In genomic region chr16:58644108-58644507, GRCh38 we compare ENCODE assay signal across 28 cellular contexts.
"Had no signal": no experiment of that assay in that cellular context is flagged by ENCODE, and none has a peak within 500 bp of the region (broad histone marks: within the 10 kb centered on the region; RNA-seq: fewer than 3 reads in every experiment).

No MANE protein-coding gene starts in this region.

- H3K36me3 Mint-ChIP-seq: naive thymus-derived CD8-positive, alpha-beta T cell; natural killer cell treated with Interleukin-12 subunit alpha and Interleukin-12 subunit beta and Interleukin-15 and Interleukin-18, amount 100 ng/mL, for 72 hours; stimulated activated effector memory CD8-positive, alpha-beta T cell treated with anti-CD3 and anti-CD28 coated beads, Interleukin-12 subunit alpha, Interleukin-12 subunit beta, amount 100 ng/mL, for 72 hours; stimulated activated naive B cell treated with anti-CD40 and anti-IgM and Interleukin-4, amounts not matched to agents 10 μg/mL and 1 μg/mL and 100 μg/mL, for 72 hours had no signal

- H3K27ac ChIP-seq: neutrophil, parathyroid adenoma, psoas muscle, spleen, stomach, thoracic aorta, thyroid gland, tibial nerve, upper lobe of left lung, vagina had no signal

- H3K4me2 ChIP-seq: smooth muscle cell had no signal

- FAIRE-seq: urothelium cell line had no signal

- H3K9ac ChIP-seq: parathyroid adenoma had no signal

- H3K79me2 ChIP-seq: parathyroid adenoma had no signal

- H3K4me3 ChIP-seq: psoas muscle, skin epidermis, smooth muscle cell, spleen, stomach, thoracic aorta, thyroid gland, tibial nerve, upper lobe of left lung, vagina had no signal

- H3K4me3 Mint-ChIP-seq: naive thymus-derived CD8-positive, alpha-beta T cell; natural killer cell treated with Interleukin-12 subunit alpha and Interleukin-12 subunit beta and Interleukin-15 and Interleukin-18, amount 100 ng/mL, for 72 hours; nephron progenitor cell; neural crest cell; stimulated activated effector memory CD8-positive, alpha-beta T cell treated with anti-CD3 and anti-CD28 coated beads, Interleukin-12 subunit alpha, Interleukin-12 subunit beta, amount 100 ng/mL, for 72 hours; stimulated activated naive B cell treated with anti-CD40 and anti-IgM and Interleukin-4, amounts not matched to agents 10 μg/mL and 1 μg/mL and 100 μg/mL, for 72 hours; stimulated activated naive CD8-positive, alpha-beta T cell treated with anti-CD3 and anti-CD28 coated beads, Interleukin-15, Interleukin-2, amounts not matched to agents 100 ng/mL and 50 ng/mL, for 24 hours had no signal

- ATAC-seq: naive thymus-derived CD8-positive, alpha-beta T cell; natural killer cell treated with Interleukin-12 subunit alpha and Interleukin-12 subunit beta and Interleukin-15 and Interleukin-18, amount 100 ng/mL, for 72 hours; psoas muscle; right cardiac atrium; sciatic nerve; stimulated activated effector memory CD8-positive, alpha-beta T cell treated with anti-CD3 and anti-CD28 coated beads, Interleukin-12 subunit alpha, Interleukin-12 subunit beta, amount 100 ng/mL, for 72 hours; stimulated activated naive B cell treated with anti-CD40 and anti-IgM and Interleukin-4, amounts not matched to agents 10 μg/mL and 1 μg/mL and 100 μg/mL, for 72 hours had no signal

- H3K27me3 Mint-ChIP-seq: progenitor cell of endocrine pancreas; stimulated activated naive CD8-positive, alpha-beta T cell treated with anti-CD3 and anti-CD28 coated beads, Interleukin-15, Interleukin-2, amounts not matched to agents 100 ng/mL and 50 ng/mL, for 24 hours had no signal

- H3K9me3 Mint-ChIP-seq: naive thymus-derived CD8-positive, alpha-beta T cell; natural killer cell treated with Interleukin-12 subunit alpha and Interleukin-12 subunit beta and Interleukin-15 and Interleukin-18, amount 100 ng/mL, for 72 hours; nephron progenitor cell; neural crest cell; stimulated activated effector memory CD8-positive, alpha-beta T cell treated with anti-CD3 and anti-CD28 coated beads, Interleukin-12 subunit alpha, Interleukin-12 subunit beta, amount 100 ng/mL, for 72 hours; stimulated activated naive B cell treated with anti-CD40 and anti-IgM and Interleukin-4, amounts not matched to agents 10 μg/mL and 1 μg/mL and 100 μg/mL, for 72 hours; stimulated activated naive CD8-positive, alpha-beta T cell treated with anti-CD3 and anti-CD28 coated beads, Interleukin-15, Interleukin-2, amounts not matched to agents 100 ng/mL and 50 ng/mL, for 24 hours had no signal

- DNase-seq: naive thymus-derived CD8-positive, alpha-beta T cell; nephron progenitor cell; nucleus accumbens; psoas muscle; right cardiac atrium; spleen; stimulated activated CD4-positive, alpha-beta T cell treated with anti-CD3 and anti-CD28 coated beads, Interleukin-12 subunit alpha, Interleukin-12 subunit beta, amount 100 ng/mL, for 4 hours; stimulated activated CD4-positive, alpha-beta T cell treated with anti-CD3 and anti-CD28 coated beads, Interleukin-1b, Interleukin-23, amount 100 ng/mL, for 48 hours; stimulated activated CD4-positive, alpha-beta T cell treated with anti-CD3 and anti-CD28 coated beads, Interleukin-4, amount 100 ng/mL, for 24 hours; stimulated activated naive B cell treated with anti-CD40 and anti-IgM and Interleukin-4, amounts not matched to agents 10 μg/mL and 1 μg/mL and 100 μg/mL, for 72 hours; stimulated activated naive CD4-positive, alpha-beta T cell treated with Interleukin-2 at 50 U/mL for 16 hours; stomach; thyroid gland; upper lobe of left lung had no signal

- H3K27ac Mint-ChIP-seq: naive thymus-derived CD8-positive, alpha-beta T cell; natural killer cell treated with Interleukin-12 subunit alpha and Interleukin-12 subunit beta and Interleukin-15 and Interleukin-18, amount 100 ng/mL, for 72 hours; nephron progenitor cell; progenitor cell of endocrine pancreas; stimulated activated effector memory CD8-positive, alpha-beta T cell treated with anti-CD3 and anti-CD28 coated beads, Interleukin-12 subunit alpha, Interleukin-12 subunit beta, amount 100 ng/mL, for 72 hours; stimulated activated naive B cell treated with anti-CD40 and anti-IgM and Interleukin-4, amounts not matched to agents 10 μg/mL and 1 μg/mL and 100 μg/mL, for 72 hours; stimulated activated naive CD8-positive, alpha-beta T cell treated with anti-CD3 and anti-CD28 coated beads, Interleukin-15, Interleukin-2, amounts not matched to agents 100 ng/mL and 50 ng/mL, for 24 hours had no signal

- H3K4me1 ChIP-seq: psoas muscle, spleen, stomach, thyroid gland, tibial nerve, upper lobe of left lung, vagina had no signal

- H3K9me3 ChIP-seq: neutrophil, psoas muscle, spleen, stomach, thoracic aorta, thyroid gland, tibial nerve, upper lobe of left lung, vagina had no signal

- H3K36me3 ChIP-seq: neutrophil, spleen, stomach, thoracic aorta, thyroid gland, tibial nerve, upper lobe of left lung, vagina had no signal

- H3K4me1 Mint-ChIP-seq: naive thymus-derived CD8-positive, alpha-beta T cell; neural crest cell; stimulated activated effector memory CD8-positive, alpha-beta T cell treated with anti-CD3 and anti-CD28 coated beads, Interleukin-12 subunit alpha, Interleukin-12 subunit beta, amount 100 ng/mL, for 72 hours; stimulated activated naive B cell treated with anti-CD40 and anti-IgM and Interleukin-4, amounts not matched to agents 10 μg/mL and 1 μg/mL and 100 μg/mL, for 72 hours had no signal

- H3K27me3 ChIP-seq: neutrophil, spleen, stomach, thyroid gland, tibial nerve, upper lobe of left lung, vagina had no signal
